In genomic region chr3:32401541-32402052, GRCh38 we compare ENCODE assay signal across 8 cellular contexts. TPM values are rescaled to one million over a fixed set of nuclear protein-coding genes. Genes with fewer than 3 reads are reported as not detected.
DNase-seq lines count a peak whose midpoint lies in the region; ATAC-seq and TF ChIP-seq lines count a peak whose summit lies in the region.

No MANE protein-coding gene starts in this region.

- H3K36me3 ChIP-seq in colonic mucosa, result no peaks in the 10 kb centered on the region
- peaks cover 0 to 15% (median 0%) of the 10 kb centered on the region in 6 donors for H3K36me3 ChIP-seq in spleen

- in situ Hi-C loops in GM13976 (cut with MboI; ENCODE audit: low sequenced_read_pairs, unreplicated experiment), result no loop called here

- H3K27ac ChIP-seq in colonic mucosa (peak overlapping the region; percentile 78), spleen (peak overlapping the region; percentile 76 to 97 (median 93))

- H3K9ac ChIP-seq in colonic mucosa (ENCODE audit: low read depth in 2 of 2, low read length in 2 of 2), result peak overlapping the region; percentile 75 to 76

- peak; percentile 67 for ATAC-seq in HG02840 (IDR thresholded peaks at IDR 0.05; ENCODE audit: low FRiP score, unreplicated experiment)

- H3K4me3 ChIP-seq in colonic mucosa (peak overlapping the region; percentile 44), spleen (peak overlapping the region; percentile 6 to 70 (median 46))

- TF ChIP-seq CTCF in GM13976 (IDR thresholded peaks at IDR 0.05; ENCODE audit: borderline replicate concordance, control extremely low read depth, extremely low read depth, insufficient read depth, missing control alignments) (no peak), colonic mucosa (IDR thresholded peaks at IDR 0.05) (no peak), spleen (IDR thresholded peaks at IDR 0.05 in 8 of 11, conservative IDR thresholded peaks at IDR 0.05 in 3 of 11) (peak in 2 of 11 experiments; percentile 14 to 18)

- H3K4me1 ChIP-seq in colonic mucosa (no peaks in the 10 kb centered on the region), spleen (peaks cover 30 to 100% (median 90%) of the 10 kb centered on the region in 6 donors)

- TF ChIP-seq POLR2A in spleen (IDR thresholded peaks at IDR 0.05), result peak in 1 of 3 donors; percentile 31

- H3K9me3 ChIP-seq in colonic mucosa (no peaks in the 10 kb centered on the region), spleen (no peaks in the 10 kb centered on the region)

- intact Hi-C loops in colonic mucosa (cut with DNase I), result no loop called here
- intact Hi-C loops in spleen (cut with DNase I; ENCODE audit: low total_unique reads), result no loop called here

- 0 to 1% (median 0%) methylated on average over 27 to 40 of the region's 40 CpGs for WGBS in spleen, 5 donors

- DNase-seq in GM13976 (ENCODE audit: low spot score), result peak; percentile 72
- DNase-seq in NCI-H446 (lab: John Stamatoyannopoulos, UW), result peak; percentile 71 to 94
- peak; percentile 48 for DNase-seq in activated CD4-positive, alpha-beta T cell treated with anti-CD3 and anti-CD28 coated beads for 1 hour
- peak; percentile 76 for DNase-seq in colonic mucosa
- peak; percentile 90 for DNase-seq in kidney tubule cell (ENCODE audit: low spot score)
- peak; percentile 95 for DNase-seq in spleen
- no peak for DNase-seq in NCI-H187 treated with DMSO at 0.1 percent for 48 hours (lab: John Stamatoyannopoulos, UW)

- H3K27me3 ChIP-seq in colonic mucosa (no peaks in the 10 kb centered on the region), spleen (replicated peaks in 1 of 7) (no peaks in the 10 kb centered on the region)

RNA-seq across cellular contexts. Expression of gene CMTM7, which starts 9.9 kb away (rescaled TPM):
- total RNA-seq in colonic mucosa (1 to 10 TPM; 5.8 to 5.9 TPM), spleen (10 to 100 TPM; 42.4 to 92.0 (median 48.6) TPM)
- polyA plus RNA-seq in spleen, result 10 to 100 TPM; 27.6 to 38.3 (median 32.8) TPM

Comparison
In these comparisons a context has a peak if more than half of its experiments do, and no peak if none do; other contexts are left out.
1. RNA of gene CMTM7, which starts 9.9 kb away (total RNA-seq): 42.4 to 92.0 TPM in spleen; 5.8 to 5.9 TPM in colonic mucosa; every median in the first group is over 4 times any median in the second.